Comparison of ENCODE assay signal across 8 cellular contexts in genomic region chr20:54668271-54669053, GRCh38.
A peak's percentile ranks its signal among the peaks of the same experiment; 100 is the strongest.
DNase-seq lines count a peak whose midpoint lies in the region; ATAC-seq, FAIRE-seq and TF ChIP-seq lines count a peak whose summit lies in the region.

No MANE protein-coding gene starts in this region.

- CTCF ChIA-PET in AG04450 (lab: Charles Lee), result interaction anchor here (0.6 to 2.9 kb wide), 8 partner anchors 10 to 1675 kb away, joined by 3 to 32 read pairs (median 4); no protein-coding TSS in a partner anchor

- no CpG with 5 or more reads among the region's 13 CpGs for WGBS in mesendoderm (ENCODE audit: extremely low coverage, insufficient coverage, low lambda C conversion rate)

- no peaks in the 10 kb centered on the region for H3K79me1 ChIP-seq in mesendoderm (ENCODE audit: low read length)

- H3K4me2 ChIP-seq in OCI-LY1 (ENCODE audit: low read length) (no peak overlapping the region), mesendoderm (ENCODE audit: low read length) (no peak overlapping the region)

- H4K8ac ChIP-seq in mesendoderm (ENCODE audit: low read depth, low read length), result no peak overlapping the region

- H3K36me3 ChIP-seq in OCI-LY1 (ENCODE audit: insufficient read depth, low read length), result no peaks in the 10 kb centered on the region
- no peaks in the 10 kb centered on the region for H3K36me3 ChIP-seq in mesendoderm (ENCODE audit: control insufficient read depth, insufficient read depth, low read length)

- H3K27me3 ChIP-seq in AG04450 (ENCODE audit: control insufficient read depth, insufficient read depth, low read length) (no peaks in the 10 kb centered on the region), OCI-LY1 (ENCODE audit: insufficient read depth, low read length) (no peaks in the 10 kb centered on the region), mesendoderm (ENCODE audit: insufficient read depth, low read length, poor library complexity) (no peaks in the 10 kb centered on the region)

- H3K27ac ChIP-seq in AG04450 (ENCODE audit: low read depth, low read length), result no peak overlapping the region
- H3K27ac ChIP-seq in OCI-LY1 (ENCODE audit: low read depth, low read length, poor library complexity, severe bottlenecking), result no peak overlapping the region
- H3K27ac ChIP-seq in mesendoderm (ENCODE audit: low read depth, low read length), result no peak overlapping the region

- H2BK120ac ChIP-seq in mesendoderm (ENCODE audit: low read depth, low read length), result no peak overlapping the region

- H2BK5ac ChIP-seq in mesendoderm (ENCODE audit: low read length), result no peak overlapping the region

- no peak for DNase-seq in AG04450 (ENCODE audit: low read depth, low spot score)
- DNase-seq in astrocyte of the hippocampus (ENCODE audit: low read depth, low spot score), result peak; percentile 25
- DNase-seq in mesendoderm, result peak; percentile 47
- DNase-seq in frontal cortex (ENCODE audit: low spot score in 2 of 2), result no peak
- DNase-seq in NOMO-1 (lab: John Stamatoyannopoulos, UW; ENCODE audit: unreplicated experiment in 2 of 2), result no peak

- H3K9me2 ChIP-seq in OCI-LY1 (ENCODE audit: low read depth, low read length), result no peaks in the 10 kb centered on the region

- no peaks in the 10 kb centered on the region for H4K20me1 ChIP-seq in OCI-LY1 (ENCODE audit: insufficient read depth, low read length)

- H3K4me1 ChIP-seq in OCI-LY1 (ENCODE audit: insufficient read depth, low read length, severe bottlenecking), result no peaks in the 10 kb centered on the region
- H3K4me1 ChIP-seq in mesendoderm (ENCODE audit: control insufficient read depth, low read depth, low read length), result no peaks in the 10 kb centered on the region

- H4K5ac ChIP-seq in mesendoderm (ENCODE audit: low read length), result no peak overlapping the region

- H3K9ac ChIP-seq in OCI-LY1 (ENCODE audit: low read length) (no peak overlapping the region), mesendoderm (ENCODE audit: low read length) (no peak overlapping the region)

- no peaks in the 10 kb centered on the region for H3K9me3 ChIP-seq in AG04450 (ENCODE audit: control insufficient read depth, insufficient read depth, low read length)
- H3K9me3 ChIP-seq in OCI-LY1 (ENCODE audit: low read length), result no peaks in the 10 kb centered on the region

- peak overlapping the region; percentile 47 for H3K56ac ChIP-seq in mesendoderm (ENCODE audit: low read length)

- no peak for FAIRE-seq in frontal cortex (lab: Jason Lieb, UNC)

- no peaks in the 10 kb centered on the region for H3K79me2 ChIP-seq in OCI-LY1 (ENCODE audit: insufficient read depth, low read length)
- no peaks in the 10 kb centered on the region for H3K79me2 ChIP-seq in mesendoderm (ENCODE audit: control insufficient read depth, insufficient read depth, low read length)

- no peak overlapping the region for H2AK5ac ChIP-seq in mesendoderm (ENCODE audit: low read length)

- H2BK15ac ChIP-seq in mesendoderm (replicated peaks; ENCODE audit: low read depth), result no peak overlapping the region

- H3K4me3 ChIP-seq in AG04450 (ENCODE audit: low read depth, low read length) (no peak overlapping the region), GM12875 (ENCODE audit: low read depth, low read length) (no peak overlapping the region), OCI-LY1 (ENCODE audit: low read depth, low read length, poor library complexity, severe bottlenecking) (no peak overlapping the region), mesendoderm (ENCODE audit: low read length) (no peak overlapping the region)

- no peak overlapping the region for H3K4ac ChIP-seq in mesendoderm (ENCODE audit: low read depth, low read length)

- peak; percentile 90 for ATAC-seq in HG02759 (IDR thresholded peaks at IDR 0.05; ENCODE audit: unreplicated experiment)

- no peak overlapping the region for H3K18ac ChIP-seq in mesendoderm (ENCODE audit: low read length)

- no peaks in the 10 kb centered on the region for H3F3A ChIP-seq in OCI-LY1 (ENCODE audit: insufficient read depth, low read length)

- no peak overlapping the region for H3K23ac ChIP-seq in mesendoderm (ENCODE audit: low read length)

- no peak overlapping the region for H2AFZ ChIP-seq in OCI-LY1 (ENCODE audit: low read length)

- POLR2A ChIA-PET in AG04450 (lab: Yijun Ruan, JAX), result no interaction called here

- TF ChIP-seq CTCF in AG04450 (IDR thresholded peaks at IDR 0.05; ENCODE audit: low read depth, low read length), result peak; percentile 71
- TF ChIP-seq CTCF in GM12875 (IDR thresholded peaks at IDR 0.05; ENCODE audit: borderline replicate concordance, insufficient read depth, low read depth, low read length), result peak; percentile 70
- peak; percentile 84 for TF ChIP-seq CTCF in OCI-LY1 (IDR thresholded peaks at IDR 0.05; ENCODE audit: low read length)

Comparison
In these comparisons a context has a peak if more than half of its experiments do, and no peak if none do; other contexts are left out.
1. DNase-seq: peak in astrocyte of the hippocampus (single experiment) and mesendoderm (single experiment); none in AG04450 (single experiment), frontal cortex (0 of 2) and NOMO-1 (0 of 2).
2. Peak in every context shown above with its lines, with median percentiles within 50 percentile points of each other: CTCF ChIP-seq.